In the genomic region with DNA sequence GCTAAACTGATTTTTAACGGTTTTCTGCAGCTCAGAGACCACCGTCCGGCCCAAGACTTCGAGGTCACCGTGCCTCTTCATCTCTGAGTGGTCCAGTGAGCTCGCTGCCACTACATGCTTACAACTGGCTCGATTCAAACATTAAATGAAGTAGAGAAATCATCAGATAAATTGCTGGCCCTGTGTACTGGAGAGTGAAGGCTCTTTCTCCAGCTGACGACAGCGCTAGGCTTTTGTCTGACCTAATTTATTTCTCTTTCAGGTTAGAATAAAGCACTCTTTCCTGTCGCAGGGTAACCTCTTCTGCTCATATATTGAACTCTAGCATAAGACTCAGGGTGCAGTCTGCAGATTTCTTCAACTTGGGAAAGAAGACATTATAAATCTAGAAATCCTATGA, we compare ENCODE assay signal across 20 cellular contexts. TPM values are rescaled to one million over a fixed set of nuclear protein-coding genes. Genes with fewer than 3 reads are reported as not detected.
DNase-seq lines count a peak whose midpoint lies in the region; ATAC-seq, FAIRE-seq and TF ChIP-seq lines count a peak whose summit lies in the region.
"Had no signal": no experiment of that assay in that cellular context is flagged by ENCODE, and none has a peak within 500 bp of the region (broad histone marks: within the 10 kb centered on the region; RNA-seq: fewer than 3 reads in every experiment).

No MANE protein-coding gene starts in this region.

- peak overlapping the region; percentile 18 for H3K9ac ChIP-seq in mesendoderm (ENCODE audit: low read length)

- H3K79me1 ChIP-seq in mesendoderm (ENCODE audit: low read length), result peaks cover 13% of the 10 kb centered on the region

- CTCF ChIA-PET in activated naive CD4-positive, alpha-beta T cell treated with anti-CD3 and anti-CD28 coated beads for 36 hours (lab: Charles Lee), result interaction anchor here (0.9 to 5.0 kb wide), 15 partner anchors 11 to 372 kb away, joined by 3 to 44 read pairs (median 5); no protein-coding TSS in a partner anchor

- H3K27me3 Mint-ChIP-seq in activated naive CD4-positive, alpha-beta T cell treated with anti-CD3 and anti-CD28 coated beads for 36 hours (ENCODE audit: low read depth), result no peaks in the 10 kb centered on the region
- H3K27me3 Mint-ChIP-seq in activated T-helper 17 cell treated with anti-CD3 and anti-CD28 coated beads, Interleukin-2, amount 50 U/mL, for 72 hours, result no peaks in the 10 kb centered on the region

- H3K23ac ChIP-seq in mesendoderm (ENCODE audit: low read length), result no peak overlapping the region

- H3K79me2 ChIP-seq in mesendoderm (ENCODE audit: control insufficient read depth, insufficient read depth, low read length), result peaks cover 74% of the 10 kb centered on the region

- H3K36me3 Mint-ChIP-seq in activated naive CD4-positive, alpha-beta T cell treated with anti-CD3 and anti-CD28 coated beads for 36 hours (ENCODE audit: low read depth), result peaks cover 78% of the 10 kb centered on the region
- peaks cover 96% of the 10 kb centered on the region for H3K36me3 Mint-ChIP-seq in activated T-helper 17 cell treated with anti-CD3 and anti-CD28 coated beads, Interleukin-2, amount 50 U/mL, for 72 hours (ENCODE audit: low read depth)

- peaks cover 31% of the 10 kb centered on the region for H3K4me1 ChIP-seq in mesendoderm (ENCODE audit: control insufficient read depth, low read depth, low read length)
- no peaks in the 10 kb centered on the region for H3K4me1 ChIP-seq in pancreas

- H3K27ac ChIP-seq in mesendoderm (ENCODE audit: low read depth, low read length) (no peak overlapping the region), pancreas (no peak overlapping the region)
- H3K27ac ChIP-seq: esophagus muscularis mucosa, thyroid gland had no signal

- no peaks in the 10 kb centered on the region for H3K9me3 ChIP-seq in pancreas
- H3K9me3 ChIP-seq: esophagus muscularis mucosa, heart left ventricle, mucosa of descending colon, thyroid gland had no signal

- WGBS in mesendoderm (ENCODE audit: extremely low coverage, insufficient coverage, low lambda C conversion rate), result no CpG with 5 or more reads among the region's 10 CpGs
- WGBS in pancreas, 2 donors, result 68 to 75% methylated on average over 10 of the region's 10 CpGs

- H2BK15ac ChIP-seq in mesendoderm (replicated peaks; ENCODE audit: low read depth), result no peak overlapping the region

- no peak overlapping the region for H4K8ac ChIP-seq in mesendoderm (ENCODE audit: low read depth, low read length)

- no peak overlapping the region for H3K4me3 ChIP-seq in mesendoderm (ENCODE audit: low read length)
- no peak overlapping the region for H3K4me3 ChIP-seq in pancreas
- H3K4me3 ChIP-seq: esophagus muscularis mucosa, mucosa of descending colon, thyroid gland had no signal

- TF ChIP-seq CTCF in pancreas (IDR thresholded peaks at IDR 0.05), result no peak

- FAIRE-seq in pancreas (lab: Jason Lieb, UNC), result no peak
- FAIRE-seq: GM19239, TTC549 had no signal

- H3K56ac ChIP-seq in mesendoderm (ENCODE audit: low read length), result peak overlapping the region; percentile 12

- H4K5ac ChIP-seq in mesendoderm (ENCODE audit: low read length), result no peak overlapping the region

- intact Hi-C loops in activated naive CD4-positive, alpha-beta T cell treated with anti-CD3 and anti-CD28 coated beads for 36 hours (cut with micrococcal nuclease), result loop anchor here (5.0 to 10.0 kb wide), 3 partner anchors 323 to 751 kb away; no protein-coding TSS in a partner anchor
- intact Hi-C loops in pancreas (cut with DNase I), result loop anchor here in 2 of 3 donors (10.0 kb wide), 1 partner anchor 1131 kb away; no protein-coding TSS in a partner anchor

- H2BK120ac ChIP-seq in mesendoderm (ENCODE audit: low read depth, low read length), result no peak overlapping the region

- peak overlapping the region; percentile 95 for H3K27ac Mint-ChIP-seq in activated naive CD4-positive, alpha-beta T cell treated with anti-CD3 and anti-CD28 coated beads for 36 hours
- peak overlapping the region; percentile 99 for H3K27ac Mint-ChIP-seq in activated T-helper 17 cell treated with anti-CD3 and anti-CD28 coated beads, Interleukin-2, amount 50 U/mL, for 72 hours
- H3K27ac Mint-ChIP-seq: dendritic cell treated with granulocyte-macrophage colony-stimulating factor and Interleukin-4, amounts not matched to agents 40 ng/mL and 50 ng/mL, for 4 days had no signal

- peak overlapping the region; percentile 96 for H3K4me3 Mint-ChIP-seq in activated naive CD4-positive, alpha-beta T cell treated with anti-CD3 and anti-CD28 coated beads for 36 hours
- H3K4me3 Mint-ChIP-seq in activated T-helper 17 cell treated with anti-CD3 and anti-CD28 coated beads, Interleukin-2, amount 50 U/mL, for 72 hours, result peak overlapping the region; percentile 96
- H3K4me3 Mint-ChIP-seq: dendritic cell treated with granulocyte-macrophage colony-stimulating factor and Interleukin-4, amounts not matched to agents 40 ng/mL and 50 ng/mL, for 4 days had no signal

- H3K4me2 ChIP-seq in mesendoderm (ENCODE audit: low read length), result no peak overlapping the region

- DNase-seq in activated naive CD4-positive, alpha-beta T cell treated with anti-CD3 and anti-CD28 coated beads for 36 hours, result peak; percentile 39
- DNase-seq in activated naive CD4-positive, alpha-beta T cell (lab: John Stamatoyannopoulos, UW), result no peak
- DNase-seq in mesendoderm, result no peak
- no peak for DNase-seq in pancreas
- no peak for DNase-seq in islet precursor cell
- DNase-seq: aorta, DMS 273 treated with DMSO at 0.1 percent for 48 hours, heart left ventricle, Kasumi-1, mucosa of descending colon, NCI-H1436 treated with DMSO at 0.1 percent for 48 hours, thyroid gland had no signal

- H3K27me3 ChIP-seq in mesendoderm (ENCODE audit: insufficient read depth, low read length, poor library complexity), result no peaks in the 10 kb centered on the region
- H3K27me3 ChIP-seq in pancreas, result peaks cover 0 to 33% (median 2%) of the 10 kb centered on the region in 4 donors
- H3K27me3 ChIP-seq: thyroid gland had no signal

- H2BK5ac ChIP-seq in mesendoderm (ENCODE audit: low read length), result no peak overlapping the region

- no peaks in the 10 kb centered on the region for H3K9me3 Mint-ChIP-seq in activated naive CD4-positive, alpha-beta T cell treated with anti-CD3 and anti-CD28 coated beads for 36 hours
- H3K9me3 Mint-ChIP-seq in activated T-helper 17 cell treated with anti-CD3 and anti-CD28 coated beads, Interleukin-2, amount 50 U/mL, for 72 hours, result no peaks in the 10 kb centered on the region
- H3K9me3 Mint-ChIP-seq: dendritic cell treated with granulocyte-macrophage colony-stimulating factor and Interleukin-4, amounts not matched to agents 40 ng/mL and 50 ng/mL, for 4 days had no signal

- H3K18ac ChIP-seq in mesendoderm (ENCODE audit: low read length), result no peak overlapping the region

- ATAC-seq in activated T-helper 17 cell treated with anti-CD3 and anti-CD28 coated beads, Interleukin-2, amount 50 U/mL, for 72 hours (replicated peaks), result no peak
- no peak for ATAC-seq in pancreas
- no peak for ATAC-seq in HG03378 (IDR thresholded peaks at IDR 0.05; ENCODE audit: unreplicated experiment)
- no peak for ATAC-seq in GM18511 (IDR thresholded peaks at IDR 0.05; ENCODE audit: unreplicated experiment)
- ATAC-seq: heart left ventricle, mucosa of descending colon had no signal

- no peaks in the 10 kb centered on the region for H3K36me3 ChIP-seq in mesendoderm (ENCODE audit: control insufficient read depth, insufficient read depth, low read length)
- H3K36me3 ChIP-seq in pancreas, result no peaks in the 10 kb centered on the region
- H3K36me3 ChIP-seq: esophagus muscularis mucosa, heart left ventricle, thyroid gland had no signal

- peaks cover 52% of the 10 kb centered on the region for H3K4me1 Mint-ChIP-seq in activated naive CD4-positive, alpha-beta T cell treated with anti-CD3 and anti-CD28 coated beads for 36 hours (ENCODE audit: low read depth)
- H3K4me1 Mint-ChIP-seq in activated T-helper 17 cell treated with anti-CD3 and anti-CD28 coated beads, Interleukin-2, amount 50 U/mL, for 72 hours, result peaks cover 34% of the 10 kb centered on the region

- H3K4ac ChIP-seq in mesendoderm (ENCODE audit: low read depth, low read length), result no peak overlapping the region

- no peak overlapping the region for H2AK5ac ChIP-seq in mesendoderm (ENCODE audit: low read length)

RNA-seq across cellular contexts. Expression of a gene that starts 6.4 kb away (rescaled TPM):
- 10 to 100 TPM; 71.7 to 71.9 TPM for total RNA-seq in activated naive CD4-positive, alpha-beta T cell treated with anti-CD3 and anti-CD28 coated beads for 36 hours
- total RNA-seq in activated T-helper 17 cell treated with anti-CD3 and anti-CD28 coated beads, Interleukin-2, amount 50 U/mL, for 72 hours, result 10 to 100 TPM; 51.4 to 52.9 TPM
- polyA plus RNA-seq in mesendoderm (2013, experiment 1 of 2), result 2.8 TPM
- 2.5 TPM for polyA plus RNA-seq in mesendoderm (2013, experiment 2 of 2)
- under 1 TPM; 0.12 to 0.47 (median 0.36) TPM for total RNA-seq in pancreas
- polyA plus RNA-seq in pancreas, result under 1 TPM; 0.04 to 0.07 TPM
- total RNA-seq: NCI-H460 had no signal

Comparison
In these comparisons a context has a peak if more than half of its experiments do, and no peak if none do; other contexts are left out.
1. RNA of a gene that starts 6.4 kb away (total RNA-seq): 71.7 to 71.9 TPM in activated naive CD4-positive, alpha-beta T cell treated with anti-CD3 and anti-CD28 coated beads for 36 hours and 51.4 to 52.9 TPM in activated T-helper 17 cell treated with anti-CD3 and anti-CD28 coated beads, Interleukin-2, amount 50 U/mL, for 72 hours; 0.12 to 0.47 TPM in pancreas; every median in the first group is over 10 times any median in the second.